26 cellular contexts compared by ENCODE assay signal in genomic region chr10:82576093-82576492, GRCh38.
DNase-seq lines count a peak whose midpoint lies in the region; ATAC-seq, FAIRE-seq and TF ChIP-seq lines count a peak whose summit lies in the region.
"Had no signal": no experiment of that assay in that cellular context is flagged by ENCODE, and none has a peak within 500 bp of the region (broad histone marks: within the 10 kb centered on the region; RNA-seq: fewer than 3 reads in every experiment).

No MANE protein-coding gene starts in this region.

- CTCF ChIA-PET in HepG2 (lab: Yijun Ruan, JAX; ENCODE audit: low intra/inter-chr PET ratio, low total read pairs) = no interaction called here
- CTCF ChIA-PET in IMR-90 (lab: Yijun Ruan, JAX) = no interaction called here
- CTCF ChIA-PET in K562 (lab: Yijun Ruan, JAX; ENCODE audit: low intra/inter-chr PET ratio) = no interaction called here

- no peak overlapping the region for H4K8ac ChIP-seq in IMR-90 (ENCODE audit: low read depth in 2 of 2, low read length in 2 of 2)

- H3K4me1 ChIP-seq in HepG2 (ENCODE audit: insufficient read depth, low read length) = no peaks in the 10 kb centered on the region
- no peaks in the 10 kb centered on the region for H3K4me1 ChIP-seq in right lobe of liver
- no peaks in the 10 kb centered on the region for H3K4me1 ChIP-seq in IMR-90 (ENCODE audit: control insufficient read depth, insufficient read depth, low read length)
- no peaks in the 10 kb centered on the region for H3K4me1 ChIP-seq in K562 (replicated peaks in 1 of 2; ENCODE audit: control insufficient read depth in 2 of 2, insufficient read depth in 2 of 2, low read length in 2 of 2)
- H3K4me1 ChIP-seq in body of pancreas = no peaks in the 10 kb centered on the region
- no peaks in the 10 kb centered on the region for H3K4me1 ChIP-seq in lower lobe of right lung

- H3K9me1 ChIP-seq in IMR-90 (ENCODE audit: insufficient read depth, low read length) = no peaks in the 10 kb centered on the region
- no peaks in the 10 kb centered on the region for H3K9me1 ChIP-seq in K562 (ENCODE audit: control insufficient read depth, insufficient read depth, low read length)

- TF ChIP-seq EP300 in HepG2 (IDR thresholded peaks at IDR 0.05; ENCODE audit: low read depth in 2 of 2, low read length in 2 of 2) = no peak
- TF ChIP-seq EP300 in HepG2 (CRISPR knock-in tag; IDR thresholded peaks at IDR 0.05; ENCODE audit: borderline replicate concordance) = no peak
- no peak for TF ChIP-seq EP300 in K562 (IDR thresholded peaks at IDR 0.05; ENCODE audit: low read length)

- ATAC-seq in HepG2 = no peak
- ATAC-seq in right lobe of liver = no peak
- ATAC-seq in IMR-90 (ENCODE audit: low read depth) = no peak
- ATAC-seq in K562 = no peak
- ATAC-seq in body of pancreas = no peak
- ATAC-seq in HG03521 (IDR thresholded peaks at IDR 0.05; ENCODE audit: unreplicated experiment) = no peak
- no peak for ATAC-seq in lower lobe of right lung
- ATAC-seq: GM12878 had no signal

- no peaks in the 10 kb centered on the region for H4K20me1 ChIP-seq in HepG2 (ENCODE audit: insufficient read depth, low read length)
- no peaks in the 10 kb centered on the region for H4K20me1 ChIP-seq in IMR-90 (ENCODE audit: insufficient read depth, low read length)
- H4K20me1 ChIP-seq in K562 (replicated peaks; ENCODE audit: control insufficient read depth, insufficient read depth, low read length) = no peaks in the 10 kb centered on the region
- H4K20me1 ChIP-seq: BLaER1 had no signal

- no peak overlapping the region for H2AK5ac ChIP-seq in IMR-90 (ENCODE audit: low read depth, low read length)

- H3K9me3 ChIP-seq in HepG2 (ENCODE audit: low read length) (peaks cover 89% of the 10 kb centered on the region), right lobe of liver (no peaks in the 10 kb centered on the region), IMR-90 (ENCODE audit: control insufficient read depth, insufficient read depth, low read length) (0 out of 2 replicates have a peak, but pooled peaks cover 2% of the 10 kb centered on the region), K562 (replicated peaks; ENCODE audit: control insufficient read depth, insufficient read depth, low read depth, low read length) (no peaks in the 10 kb centered on the region), body of pancreas (no peaks in the 10 kb centered on the region), lower lobe of right lung (no peaks in the 10 kb centered on the region)
- H3K9me3 ChIP-seq: BE2C, BLaER1 had no signal

- H3K36me3 ChIP-seq in HepG2 (replicated peaks in 1 of 2; ENCODE audit: control insufficient read depth in 1 of 2, insufficient read depth in 2 of 2, low read length in 2 of 2) (no peaks in the 10 kb centered on the region), right lobe of liver (no peaks in the 10 kb centered on the region), IMR-90 (ENCODE audit: control insufficient read depth, insufficient read depth, low read length) (no peaks in the 10 kb centered on the region), K562 (ENCODE audit: control insufficient read depth, insufficient read depth, low read length) (no peaks in the 10 kb centered on the region), body of pancreas (replicated peaks in 1 of 2; ENCODE audit: insufficient read depth in 1 of 2, low read depth in 2 of 2) (no peaks in the 10 kb centered on the region), lower lobe of right lung (no peaks in the 10 kb centered on the region)
- H3K36me3 ChIP-seq: BE2C, BLaER1 had no signal

- no peaks in the 10 kb centered on the region for H3K27me3 ChIP-seq in HepG2 (ENCODE audit: control insufficient read depth in 1 of 2, insufficient read depth in 2 of 2, low read length in 2 of 2)
- H3K27me3 ChIP-seq in right lobe of liver = no peaks in the 10 kb centered on the region
- H3K27me3 ChIP-seq in IMR-90 (ENCODE audit: control insufficient read depth, insufficient read depth, low read length) = no peaks in the 10 kb centered on the region
- H3K27me3 ChIP-seq in K562 (ENCODE audit: control insufficient read depth in 2 of 2, insufficient read depth in 2 of 2, low read length in 2 of 2) = no peaks in the 10 kb centered on the region
- H3K27me3 ChIP-seq in body of pancreas = no peaks in the 10 kb centered on the region
- no peaks in the 10 kb centered on the region for H3K27me3 ChIP-seq in lower lobe of right lung (ENCODE audit: low read depth)
- H3K27me3 ChIP-seq: BE2C, BLaER1 had no signal

- no peak overlapping the region for H3K23ac ChIP-seq in IMR-90 (ENCODE audit: low read depth, low read length)

- no peak overlapping the region for H3K18ac ChIP-seq in IMR-90 (ENCODE audit: low read depth, low read length)

- H2AFZ ChIP-seq in HepG2 (ENCODE audit: low read length) (no peak overlapping the region), IMR-90 (replicated peaks; ENCODE audit: low read length, poor library complexity) (no peak overlapping the region), K562 (ENCODE audit: low read depth, low read length) (no peak overlapping the region)

- H2BK15ac ChIP-seq in IMR-90 (ENCODE audit: low read depth, low read length) = no peak overlapping the region

- H3K56ac ChIP-seq in IMR-90 (ENCODE audit: extremely low read depth, insufficient read depth, low read length) = no peak overlapping the region

- H3K27ac ChIP-seq in HepG2 (ENCODE audit: extremely low read length, insufficient read depth, low read length) = no peak overlapping the region
- H3K27ac ChIP-seq in right lobe of liver = no peak overlapping the region
- H3K27ac ChIP-seq in IMR-90 (ENCODE audit: insufficient read depth, low read length) = no peak overlapping the region
- H3K27ac ChIP-seq in K562 (ENCODE audit: extremely low read depth, low read depth, low read length) = no peak overlapping the region
- no peak overlapping the region for H3K27ac ChIP-seq in body of pancreas
- no peak overlapping the region for H3K27ac ChIP-seq in lower lobe of right lung
- H3K27ac ChIP-seq: 22Rv1, BLaER1 had no signal

- H4K91ac ChIP-seq in IMR-90 (ENCODE audit: insufficient read depth, low read depth, low read length) = no peak overlapping the region

- H2BK120ac ChIP-seq in IMR-90 (ENCODE audit: low read depth, low read length) = no peak overlapping the region

- H3K79me2 ChIP-seq in HepG2 (ENCODE audit: insufficient read depth, low read length) (no peaks in the 10 kb centered on the region), K562 (ENCODE audit: control insufficient read depth, insufficient read depth, low read length) (no peaks in the 10 kb centered on the region)

- H4K5ac ChIP-seq in IMR-90 (ENCODE audit: low read depth, low read length) = no peak overlapping the region

- H3K14ac ChIP-seq in IMR-90 (replicated peaks; ENCODE audit: low read depth, low read length) = no peak overlapping the region

- no peak overlapping the region for H3K9ac ChIP-seq in HepG2 (ENCODE audit: insufficient read depth, low read depth, low read length)
- H3K9ac ChIP-seq in IMR-90 (ENCODE audit: low read depth, low read length) = no peak overlapping the region
- no peak overlapping the region for H3K9ac ChIP-seq in K562 (ENCODE audit: insufficient read depth in 1 of 2, low read depth in 2 of 2, low read length in 2 of 2)
- H3K9ac ChIP-seq: BLaER1 had no signal

- intact Hi-C loops in HepG2 (cut with micrococcal nuclease; ENCODE audit: unreplicated experiment) = no loop called here
- intact Hi-C loops in right lobe of liver (cut with DNase I) = no loop called here
- intact Hi-C loops in IMR-90 (cut with micrococcal nuclease) = no loop called here
- intact Hi-C loops in K562 (cut with micrococcal nuclease) = no loop called here
- intact Hi-C loops in body of pancreas (cut with DNase I) = no loop called here
- intact Hi-C loops in lower lobe of right lung (cut with DNase I) = no loop called here

- TF ChIP-seq POLR2A in HepG2 (IDR thresholded peaks at IDR 0.05; ENCODE audit: insufficient read depth in 1 of 2, low read depth in 2 of 2, low read length in 2 of 2) (no peak), right lobe of liver (IDR thresholded peaks at IDR 0.05) (no peak), IMR-90 (IDR thresholded peaks at IDR 0.05; ENCODE audit: low read depth, low read length) (no peak), K562 (conservative IDR thresholded peaks at IDR 0.05) (no peak), body of pancreas (IDR thresholded peaks at IDR 0.05) (no peak)

- DNase-seq in HepG2 (ENCODE audit: low spot score) (no peak), right lobe of liver (no peak), IMR-90 (no peak), K562 (ENCODE audit: extremely low read depth in 1 of 4, low spot score in 3 of 4) (no peak), body of pancreas (no peak), lower lobe of right lung (no peak)
- DNase-seq: ACHN; BE2C; C1 segment of cervical spinal cord; CD4-positive, alpha-beta memory T cell; CD4-positive, CD25-positive, alpha-beta regulatory T cell; CD8-positive, alpha-beta memory T cell; COR-L47; DMS 273 treated with DMSO at 0.1 percent for 48 hours; DMS153; DMS53; DMS79; DND-41; EL; GDM1 had no signal

- TF ChIP-seq RAD21 in HepG2 (CRISPR knock-in tag; IDR thresholded peaks at IDR 0.05) (no peak), IMR-90 (IDR thresholded peaks at IDR 0.05; ENCODE audit: low read length) (no peak), K562 (CRISPR knock-in tag; conservative IDR thresholded peaks at IDR 0.05 in 1 of 2, IDR thresholded peaks at IDR 0.05 in 1 of 2) (no peak)

- in situ Hi-C loops in HepG2 (cut with HindIII; ENCODE audit: extremely low pct_ligation_motif_present, low pct_unique_long_range_greater_than_20kb) = no loop called here
- in situ Hi-C loops in IMR-90 (cut with MboI; ENCODE audit: low sequenced_read_pairs) = no loop called here
- in situ Hi-C loops in K562 (cut with MboI) = no loop called here

- TF ChIP-seq CTCF in HepG2 (CRISPR knock-in tag; IDR thresholded peaks at IDR 0.05) (no peak), right lobe of liver (IDR thresholded peaks at IDR 0.05) (no peak), IMR-90 (conservative IDR thresholded peaks at IDR 0.05; ENCODE audit: low read depth, low read length) (no peak), K562 (IDR thresholded peaks at IDR 0.05 in 2 of 3, conservative IDR thresholded peaks at IDR 0.05 in 1 of 3; ENCODE audit: insufficient read depth in 2 of 3, low read depth in 1 of 3, low read length in 3 of 3) (no peak), body of pancreas (IDR thresholded peaks at IDR 0.05) (no peak), lower lobe of right lung (IDR thresholded peaks at IDR 0.05) (no peak)

- H3K4me3 ChIP-seq in HepG2 (replicated peaks in 1 of 3; ENCODE audit: insufficient read depth in 1 of 3, low read depth in 2 of 3, low read length in 3 of 3) (no peak overlapping the region), right lobe of liver (no peak overlapping the region), IMR-90 (ENCODE audit: insufficient read depth, low read depth, low read length) (no peak overlapping the region), K562 (no peak overlapping the region), body of pancreas (no peak overlapping the region), lower lobe of right lung (no peak overlapping the region)
- H3K4me3 ChIP-seq: BLaER1, GM12878 had no signal

- BruUV-seq in HepG2 (replicated peaks; lab: Mats Ljungman, UMichigan) = no TSS peak
- BruUV-seq in IMR-90 (replicated peaks; lab: Mats Ljungman, UMichigan) = no TSS peak
- BruUV-seq in K562 (replicated peaks; lab: Mats Ljungman, UMichigan) = no TSS peak

- H3K4me2 ChIP-seq in HepG2 (ENCODE audit: low read depth, low read length) (no peak overlapping the region), IMR-90 (ENCODE audit: low read depth, low read length) (no peak overlapping the region), K562 (ENCODE audit: insufficient read depth, low read length) (no peak overlapping the region)
- H3K4me2 ChIP-seq: BLaER1 had no signal

- dilution Hi-C loops in IMR-90 (cut with HindIII; ENCODE audit: low sequenced_read_pairs, unreplicated experiment) = no loop called here

- POLR2A ChIA-PET in HepG2 (lab: Yijun Ruan, JAX) = no interaction called here
- POLR2A ChIA-PET in IMR-90 (lab: Charles Lee; ENCODE audit: unreplicated experiment) = no interaction called here
- POLR2A ChIA-PET in K562 (lab: Yijun Ruan, JAX) = no interaction called here

- H2BK5ac ChIP-seq in IMR-90 (ENCODE audit: low read depth, low read length, poor library complexity, severe bottlenecking) = no peak overlapping the region

- no peaks in the 10 kb centered on the region for H3K79me1 ChIP-seq in IMR-90 (ENCODE audit: low read depth in 1 of 2, low read length in 2 of 2)

- H2AK9ac ChIP-seq in IMR-90 (replicated peaks; ENCODE audit: low read depth, low read length, poor library complexity) = no peak overlapping the region

- H3K4ac ChIP-seq in IMR-90 (ENCODE audit: low read depth, low read length) = no peak overlapping the region

- no peak for FAIRE-seq in HepG2 (lab: Jason Lieb, UNC)
- FAIRE-seq in K562 (lab: Jason Lieb, UNC) = no peak
- FAIRE-seq: GM12878, GM12892, GM18507 had no signal

- H2BK20ac ChIP-seq in IMR-90 (ENCODE audit: low read depth, low read length) = no peak overlapping the region

Comparison
In these comparisons a context has a peak if more than half of its experiments do, and no peak if none do; other contexts are left out.
1. Of the 241 proteins assayed by ChIP-seq in both HepG2 and K562: peak only in HepG2: MAFF; only in K562: none; in both: MAFK; in neither: 239.